In genomic region chr16:81901483-81901882, GRCh38 we compare ENCODE assay signal across 22 cellular contexts.
DNase-seq lines count a peak whose midpoint lies in the region; ATAC-seq and TF ChIP-seq lines count a peak whose summit lies in the region.
"Had no signal": no experiment of that assay in that cellular context is flagged by ENCODE, and none has a peak within 500 bp of the region (broad histone marks: within the 10 kb centered on the region; RNA-seq: fewer than 3 reads in every experiment).

No MANE protein-coding gene starts in this region.

- intact Hi-C loops in PC-3 (cut with micrococcal nuclease) (loop anchor here (1.0 kb wide), 1 partner anchor 10 kb away; no protein-coding TSS in a partner anchor), sigmoid colon (cut with DNase I) (no loop called here)

- H3K4me3 ChIP-seq in PC-3 (ENCODE audit: low read length) (no peak overlapping the region), fibroblast of villous mesenchyme (ENCODE audit: low read depth, low read length) (no peak overlapping the region), sigmoid colon (no peak overlapping the region)
- H3K4me3 ChIP-seq: BLaER1 treated with 17β-estradiol and CSF1 and Interleukin-3, amounts not matched to agents 10 nM and 100 nM; colonic mucosa; heart right ventricle; SJCRH30 had no signal

- CTCF ChIA-PET in PC-3 (lab: Charles Lee), result no interaction called here

- H2AFZ ChIP-seq in PC-3 (ENCODE audit: low read length), result no peak overlapping the region

- H3K4me1 ChIP-seq in PC-3 (ENCODE audit: insufficient read depth, low read length), result peaks cover 16% of the 10 kb centered on the region
- no peaks in the 10 kb centered on the region for H3K4me1 ChIP-seq in sigmoid colon
- H3K4me1 ChIP-seq: BLaER1 treated with 17β-estradiol and CSF1 and Interleukin-3, amounts not matched to agents 10 nM and 100 nM; colonic mucosa; SJCRH30 had no signal

- H3K4me2 ChIP-seq in PC-3 (ENCODE audit: low read length), result peak overlapping the region; percentile 69
- H3K4me2 ChIP-seq: BLaER1 treated with 17β-estradiol and CSF1 and Interleukin-3, amounts not matched to agents 10 nM and 100 nM; KMS-11 had no signal

- H3K27me3 ChIP-seq in PC-3 (ENCODE audit: low read length) (no peaks in the 10 kb centered on the region), sigmoid colon (no peaks in the 10 kb centered on the region)
- H3K27me3 ChIP-seq: BLaER1 treated with 17β-estradiol and CSF1 and Interleukin-3, amounts not matched to agents 10 nM and 100 nM; colonic mucosa; heart right ventricle; SJCRH30 had no signal

- H3K9me3 ChIP-seq in PC-3 (ENCODE audit: low read length) (no peaks in the 10 kb centered on the region), sigmoid colon (no peaks in the 10 kb centered on the region)
- H3K9me3 ChIP-seq: colonic mucosa, heart right ventricle, SJCRH30 had no signal

- no peak for TF ChIP-seq EP300 in sigmoid colon (IDR thresholded peaks at IDR 0.05)

- TF ChIP-seq CTCF in PC-3 (conservative IDR thresholded peaks at IDR 0.05; ENCODE audit: low read depth, low read length) (no peak), fibroblast of villous mesenchyme (IDR thresholded peaks at IDR 0.05; ENCODE audit: insufficient read depth, low read depth, low read length) (no peak), sigmoid colon (IDR thresholded peaks at IDR 0.05) (no peak)

- H3K36me3 ChIP-seq in PC-3 (ENCODE audit: low read depth, low read length) (no peaks in the 10 kb centered on the region), sigmoid colon (no peaks in the 10 kb centered on the region)
- H3K36me3 ChIP-seq: colonic mucosa, SJCRH30 had no signal

- peaks cover 3% of the 10 kb centered on the region for H3F3A ChIP-seq in PC-3 (ENCODE audit: low read length, unreplicated experiment)

- peak overlapping the region; percentile 31; the same call in 1 of the 2 replicates for H3K27ac ChIP-seq in PC-3 (ENCODE audit: low read length)
- no peak overlapping the region for H3K27ac ChIP-seq in sigmoid colon
- H3K27ac ChIP-seq: BLaER1 treated with 17β-estradiol and CSF1 and Interleukin-3, amounts not matched to agents 10 nM and 100 nM; colonic mucosa; KMS-11; SJCRH30 had no signal

- ATAC-seq in PC-3, result peak; percentile 86
- ATAC-seq in HG02588 (IDR thresholded peaks at IDR 0.05; ENCODE audit: unreplicated experiment), result no peak

- H3K9ac ChIP-seq in PC-3 (ENCODE audit: low read length), result no peak overlapping the region
- H3K9ac ChIP-seq: BLaER1 treated with 17β-estradiol and CSF1 and Interleukin-3, amounts not matched to agents 10 nM and 100 nM; KMS-11 had no signal

- TF ChIP-seq POLR2A in sigmoid colon (IDR thresholded peaks at IDR 0.05), result no peak

- WGBS in sigmoid colon, 2 donors, result 10 to 49% methylated on average over 6 of the region's 6 CpGs

- no peaks in the 10 kb centered on the region for H3K9me2 ChIP-seq in PC-3 (replicated peaks; ENCODE audit: low read length)

- H4K20me1 ChIP-seq in PC-3 (ENCODE audit: low read length), result no peaks in the 10 kb centered on the region
- H4K20me1 ChIP-seq: BLaER1 treated with 17β-estradiol and CSF1 and Interleukin-3, amounts not matched to agents 10 nM and 100 nM had no signal

- POLR2A ChIA-PET in PC-3 (lab: Charles Lee; ENCODE audit: unreplicated experiment), result no interaction called here

- DNase-seq in HPDE6-E6E7 (ENCODE audit: extremely low spot score) (peak; percentile 22), PC-3 (peak; percentile 85), fibroblast of villous mesenchyme (ENCODE audit: low read depth) (peak; percentile 77), sigmoid colon (peak; percentile 59), AG08396 (ENCODE audit: low spot score) (no peak), 8988T (no peak), NCI-H187 treated with DMSO at 0.1 percent for 48 hours (lab: John Stamatoyannopoulos, UW) (no peak)
- DNase-seq: activated gamma-delta T cell; aorta; colonic mucosa; DMS79; erythroblast; kidney; NCI-H1436; NCI-H446; stimulated activated naive CD4-positive, alpha-beta T cell treated with Interleukin-2 at 50 U/mL for 16 hours; T-helper 9 cell had no signal

- no peaks in the 10 kb centered on the region for H3K79me2 ChIP-seq in PC-3 (ENCODE audit: low read length)

- BruUV-seq in PC-3 (replicated peaks; lab: Mats Ljungman, UMichigan), result no TSS peak

Comparison
In these comparisons a context has a peak if more than half of its experiments do, and no peak if none do; other contexts are left out.
1. DNase-seq: peak in HPDE6-E6E7 (single experiment), PC-3 (single experiment), fibroblast of villous mesenchyme (single experiment) and sigmoid colon (single experiment); none in AG08396 (single experiment), 8988T (single experiment) and NCI-H187 treated with DMSO at 0.1 percent for 48 hours (single experiment).